In genomic region chr9:72128526-72128925, GRCh38 we compare ENCODE assay signal across 15 cellular contexts. TPM values are rescaled to one million over a fixed set of nuclear protein-coding genes. Genes with fewer than 3 reads are reported as not detected.
DNase-seq lines count a peak whose midpoint lies in the region; ATAC-seq and TF ChIP-seq lines count a peak whose summit lies in the region.
"Had no signal": no experiment of that assay in that cellular context is flagged by ENCODE, and none has a peak within 500 bp of the region (broad histone marks: within the 10 kb centered on the region; RNA-seq: fewer than 3 reads in every experiment).

No MANE protein-coding gene starts in this region.

- no peaks in the 10 kb centered on the region for H3K4me1 ChIP-seq in GM23248 (ENCODE audit: insufficient read depth)
- H3K4me1 ChIP-seq in Peyer's patch: peaks cover 0 to 26% (median 8%) of the 10 kb centered on the region in 4 donors
- H3K4me1 ChIP-seq in mucosa of descending colon (ENCODE audit: low read depth): no peaks in the 10 kb centered on the region
- H3K4me1 ChIP-seq: A549, BLaER1, HAP-1 had no signal

- no peak for TF ChIP-seq POLR2A in Peyer's patch (IDR thresholded peaks at IDR 0.05)

- H3K27me3 ChIP-seq in GM23248 (replicated peaks; ENCODE audit: insufficient read depth) (no peaks in the 10 kb centered on the region), Peyer's patch (no peaks in the 10 kb centered on the region)
- H3K27me3 ChIP-seq: BLaER1 had no signal

- ATAC-seq in left colon (peak; percentile 36), mucosa of descending colon (peak; percentile 44), GM21786 (IDR thresholded peaks at IDR 0.05; ENCODE audit: unreplicated experiment) (no peak)
- ATAC-seq in activated naive CD4-positive, alpha-beta T cell treated with anti-CD3 and anti-CD28 coated beads, Interleukin-2, amount 50 U/mL, for 72 hours: no peak
- ATAC-seq: CD8-positive, alpha-beta T cell had no signal

- no peaks in the 10 kb centered on the region for H3K36me3 Mint-ChIP-seq in activated naive CD4-positive, alpha-beta T cell treated with anti-CD3 and anti-CD28 coated beads, Interleukin-2, amount 50 U/mL, for 72 hours
- H3K36me3 Mint-ChIP-seq: CD8-positive, alpha-beta T cell had no signal

- 11 to 15% methylated on average over 2 of the region's 2 CpGs for WGBS in GM23248 (ENCODE audit: low coverage in 1 of 2, low lambda C conversion rate in 2 of 2, missing lambda C conversion rate in 2 of 2), 2 experiments

- H3K79me2 ChIP-seq in GM23248 (ENCODE audit: insufficient read depth): no peaks in the 10 kb centered on the region

- in situ Hi-C loops in GM23248 (cut with MboI): no loop called here

- DNase-seq in GM23248 (peak; percentile 8), Peyer's patch (no peak), left colon (no peak), mucosa of descending colon (no peak), medulla oblongata (ENCODE audit: extremely low spot score) (no peak)
- no peak for DNase-seq in activated naive CD4-positive, alpha-beta T cell treated with anti-CD3 and anti-CD28 coated beads, Interleukin-2, amount 50 U/mL, for 72 hours (ENCODE audit: low spot score in 2 of 2)
- DNase-seq: Calu3; CD8-positive, alpha-beta T cell; DMS79 treated with DMSO at 0.1 percent for 48 hours; GF-D8 had no signal

- H3K27ac Mint-ChIP-seq in activated naive CD4-positive, alpha-beta T cell treated with anti-CD3 and anti-CD28 coated beads, Interleukin-2, amount 50 U/mL, for 72 hours: no peak overlapping the region
- H3K27ac Mint-ChIP-seq: CD8-positive, alpha-beta T cell had no signal

- no peak overlapping the region for H3K9ac ChIP-seq in GM23248
- H3K9ac ChIP-seq: BLaER1 had no signal

- no peak overlapping the region for H3K4me3 ChIP-seq in GM23248
- H3K4me3 ChIP-seq in Peyer's patch: no peak overlapping the region
- no peak overlapping the region for H3K4me3 ChIP-seq in mucosa of descending colon
- H3K4me3 ChIP-seq: A549, BLaER1, HAP-1 had no signal

- H3K9me3 ChIP-seq in GM23248 (ENCODE audit: low read depth) (no peaks in the 10 kb centered on the region), Peyer's patch (no peaks in the 10 kb centered on the region), mucosa of descending colon (no peaks in the 10 kb centered on the region)
- H3K9me3 ChIP-seq: A549, BLaER1, HAP-1 had no signal

- H3K27ac ChIP-seq in GM23248 (no peak overlapping the region), Peyer's patch (peak overlapping the region in 3 of 4 donors; percentile 61 to 91 (median 83))
- H3K27ac ChIP-seq: A549, BLaER1 had no signal

- H3K9me2 ChIP-seq in GM23248 (ENCODE audit: insufficient read depth): no peaks in the 10 kb centered on the region

- no peak for TF ChIP-seq CTCF in Peyer's patch (IDR thresholded peaks at IDR 0.05)
- TF ChIP-seq CTCF in mucosa of descending colon (IDR thresholded peaks at IDR 0.05): no peak

- H3K36me3 ChIP-seq in GM23248 (ENCODE audit: low read depth) (no peaks in the 10 kb centered on the region), Peyer's patch (no peaks in the 10 kb centered on the region), mucosa of descending colon (ENCODE audit: low read depth) (no peaks in the 10 kb centered on the region)
- H3K36me3 ChIP-seq: BLaER1, HAP-1 had no signal

- H4K20me1 ChIP-seq in GM23248 (ENCODE audit: insufficient read depth): no peaks in the 10 kb centered on the region
- H4K20me1 ChIP-seq: BLaER1 had no signal

- H3F3A ChIP-seq in GM23248 (ENCODE audit: insufficient read depth): no peaks in the 10 kb centered on the region

- H2AFZ ChIP-seq in GM23248: no peak overlapping the region

- intact Hi-C loops in left colon (cut with DNase I, micrococcal nuclease): no loop called here
- intact Hi-C loops in mucosa of descending colon (cut with DNase I, micrococcal nuclease): no loop called here

- H3K9me3 Mint-ChIP-seq in activated naive CD4-positive, alpha-beta T cell treated with anti-CD3 and anti-CD28 coated beads, Interleukin-2, amount 50 U/mL, for 72 hours: no peaks in the 10 kb centered on the region
- H3K9me3 Mint-ChIP-seq: CD8-positive, alpha-beta T cell had no signal

- no peak overlapping the region for H3K4me2 ChIP-seq in GM23248 (ENCODE audit: unreplicated experiment)
- H3K4me2 ChIP-seq: A549, BLaER1 had no signal

RNA-seq across cellular contexts. Expression of gene GDA, which starts 20.7 kb away (rescaled TPM):
- not detected in 2 replicates for total RNA-seq in GM23248 (2014; rRNA removed; shearing (Covaris generic))
- polyA plus RNA-seq in GM23248 (2016; fragmentation: Nextera tagmentation; extraction: Ambion mirVana): not detected in 2 replicates
- total RNA-seq in Peyer's patch (100 to 1,000 TPM in 3 of 4 donors, 10 to 100 TPM in 1; 14.0 to 291 (median 273) TPM), left colon (10 to 100 TPM; 35.3 to 44.7 TPM), mucosa of descending colon (10 to 100 TPM; 28.7 to 65.5 (median 30.1) TPM)
- total RNA-seq in activated naive CD4-positive, alpha-beta T cell treated with anti-CD3 and anti-CD28 coated beads, Interleukin-2, amount 50 U/mL, for 72 hours: not detected
- total RNA-seq: CD8-positive, alpha-beta T cell had no signal
- polyA plus RNA-seq: AG04450 had no signal

Comparison
In these comparisons a context has a peak if more than half of its experiments do, and no peak if none do; other contexts are left out.
1. ATAC-seq: peak in left colon (single experiment) and mucosa of descending colon (single experiment); none in GM21786 (single experiment) and activated naive CD4-positive, alpha-beta T cell treated with anti-CD3 and anti-CD28 coated beads, Interleukin-2, amount 50 U/mL, for 72 hours (0 of 2).
2. RNA of gene GDA, which starts 20.7 kb away (total RNA-seq): 14.0 to 291 TPM in Peyer's patch, 35.3 to 44.7 TPM in left colon and 28.7 to 65.5 TPM in mucosa of descending colon; not detected in activated naive CD4-positive, alpha-beta T cell treated with anti-CD3 and anti-CD28 coated beads, Interleukin-2, amount 50 U/mL, for 72 hours and not detected in GM23248; every median in the first group is over 10 times any median in the second.